8 cellular contexts compared by ENCODE assay signal in the genomic region with DNA sequence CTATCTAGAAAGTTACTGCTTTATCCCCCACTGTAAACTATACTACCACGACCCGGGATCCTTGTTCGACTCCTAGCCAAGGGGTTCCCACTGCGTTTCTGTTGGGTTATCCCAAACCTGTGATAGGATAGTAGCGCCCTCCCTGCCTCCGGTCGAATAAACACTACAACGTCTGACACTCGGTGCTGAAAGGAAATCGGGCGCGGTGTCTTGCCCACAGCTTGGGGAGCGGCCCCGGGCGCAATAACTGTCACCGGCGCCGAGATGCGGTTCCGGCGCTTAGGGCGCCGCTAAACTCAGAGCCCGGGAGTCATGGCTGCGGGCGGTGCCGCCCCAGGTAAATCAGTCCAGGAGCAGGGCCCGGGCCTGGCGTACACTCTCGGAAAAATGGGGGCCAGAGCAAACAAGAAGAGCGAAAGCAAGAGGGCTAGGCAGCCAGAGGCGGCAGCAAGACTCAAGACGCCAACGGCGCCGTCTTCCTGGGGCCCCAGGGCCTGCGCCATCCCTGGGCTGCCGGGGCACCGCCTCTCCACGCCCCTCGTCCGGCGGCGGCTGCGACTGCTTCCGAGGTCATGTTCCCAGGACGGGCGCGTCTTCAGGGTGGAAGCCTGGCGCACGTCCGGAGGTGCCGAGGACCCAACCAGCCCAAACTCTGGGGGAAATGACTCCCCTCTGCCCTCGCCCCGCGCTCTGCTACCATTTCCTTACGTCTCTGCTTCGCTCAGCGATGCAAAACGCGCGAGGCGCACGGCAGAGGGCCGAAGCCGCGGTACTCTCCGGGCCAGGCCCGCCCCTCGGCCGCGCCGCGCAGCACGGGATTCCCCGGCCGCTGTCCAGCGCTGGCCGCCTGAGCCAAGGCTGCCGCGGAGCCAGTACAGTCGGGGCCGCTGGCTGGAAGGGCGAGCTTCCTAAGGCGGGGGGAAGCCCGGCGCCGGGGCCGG. TPM values are rescaled to one million over a fixed set of nuclear protein-coding genes. Genes with fewer than 3 reads are reported as not detected.
DNase-seq lines count a peak whose midpoint lies in the region; ATAC-seq and TF ChIP-seq lines count a peak whose summit lies in the region.

A gene (plus strand): TSS at position 575 of the 941 bp plus-strand sequence. CDS start 87 bp downstream, at position 662.

- WGBS in liver, result under 1% methylated on average over 89 of the region's 89 CpGs

- peaks cover 17% of the 10 kb centered on the region for H3K4me1 Mint-ChIP-seq in dendritic cell treated with granulocyte-macrophage colony-stimulating factor and Interleukin-4, amounts not matched to agents 40 ng/mL and 50 ng/mL, for 4 days (ENCODE audit: low read depth)

- peak within 1 kb of the TSS; percentile 30 to 60 for H3K9ac ChIP-seq in liver (ENCODE audit: low read depth in 1 of 2, low read length in 2 of 2)

- ATAC-seq in GM18867 (IDR thresholded peaks at IDR 0.05; ENCODE audit: unreplicated experiment), result peak; percentile 90
- peak; percentile 70 for ATAC-seq in HG03103 (IDR thresholded peaks at IDR 0.05; ENCODE audit: low read depth, unreplicated experiment)

- peak; percentile 90 for DNase-seq in AG08396 (ENCODE audit: low spot score)
- DNase-seq in NCI-H524 (lab: John Stamatoyannopoulos, UW), result peak; percentile 73 to 78
- DNase-seq in activated CD4-positive, alpha-beta T cell treated with anti-CD3 and anti-CD28 coated beads, Interleukin-2, amount 50 U/mL, for 1 hour, result peak; percentile 79
- DNase-seq in stimulated activated CD4-positive, alpha-beta T cell treated with anti-CD3 and anti-CD28 coated beads, Interleukin-4, amount 100 ng/mL, for 4 hours, result peak; percentile 74 to 80

- H3K4me3 ChIP-seq in liver (ENCODE audit: low read depth in 1 of 3, low read length in 3 of 3), result peak within 1 kb of the TSS; percentile 88 to 99 (median 94)

- H3K4me3 Mint-ChIP-seq in dendritic cell treated with granulocyte-macrophage colony-stimulating factor and Interleukin-4, amounts not matched to agents 40 ng/mL and 50 ng/mL, for 4 days, result peak within 1 kb of the TSS; percentile 90

- no peaks in the 10 kb centered on the region for H3K9me3 ChIP-seq in liver (ENCODE audit: control insufficient read depth in 4 of 4, low read length in 3 of 4)

- H3K4me1 ChIP-seq in liver (ENCODE audit: control insufficient read depth in 4 of 4, insufficient read depth in 4 of 4, low read length in 3 of 4), result peaks cover 4 to 13% (median 10%) of the 10 kb centered on the region in 4 donors

- H3K27me3 Mint-ChIP-seq in dendritic cell treated with granulocyte-macrophage colony-stimulating factor and Interleukin-4, amounts not matched to agents 40 ng/mL and 50 ng/mL, for 4 days, result no peaks in the 10 kb centered on the region

- TF ChIP-seq CTCF in liver (IDR thresholded peaks at IDR 0.05; ENCODE audit: low read depth, low read length, missing input control), result no peak

- intact Hi-C loops in dendritic cell treated with granulocyte-macrophage colony-stimulating factor and Interleukin-4, amounts not matched to agents 40 ng/mL and 50 ng/mL, for 4 days (cut with micrococcal nuclease), result no loop called here

- peaks cover 0 to 14% (median 7%) of the 10 kb centered on the region in 4 donors for H3K36me3 ChIP-seq in liver (ENCODE audit: control insufficient read depth in 4 of 4, insufficient read depth in 3 of 4, low read depth in 1 of 4, low read length in 3 of 4)

- peaks cover 28% of the 10 kb centered on the region for H3K36me3 Mint-ChIP-seq in dendritic cell treated with granulocyte-macrophage colony-stimulating factor and Interleukin-4, amounts not matched to agents 40 ng/mL and 50 ng/mL, for 4 days (ENCODE audit: low read depth)

- no peaks in the 10 kb centered on the region for H3K9me3 Mint-ChIP-seq in dendritic cell treated with granulocyte-macrophage colony-stimulating factor and Interleukin-4, amounts not matched to agents 40 ng/mL and 50 ng/mL, for 4 days

- H3K27ac ChIP-seq in liver (ENCODE audit: low read depth in 1 of 2, low read length in 2 of 2), result peak within 1 kb of the TSS; percentile 88 to 95

- peak within 1 kb of the TSS; percentile 98 for H3K27ac Mint-ChIP-seq in dendritic cell treated with granulocyte-macrophage colony-stimulating factor and Interleukin-4, amounts not matched to agents 40 ng/mL and 50 ng/mL, for 4 days

- H3K27me3 ChIP-seq in liver (ENCODE audit: control insufficient read depth in 4 of 4, insufficient read depth in 4 of 4, low read length in 3 of 4), result no peaks in the 10 kb centered on the region

- TF ChIP-seq RAD21 in liver (IDR thresholded peaks at IDR 0.05), result no peak

TF ChIP-seq in liver, 16 proteins besides CTCF, POLR2A, EP300 and RAD21:
- TF ChIP-seq EGR1 (IDR thresholded peaks at IDR 0.05; ENCODE audit: low read depth in 2 of 2) (no peak), FOXA2 (IDR thresholded peaks at IDR 0.05) (peak; percentile 6), HNF4G (IDR thresholded peaks at IDR 0.05) (no peak), TAF1 (conservative IDR thresholded peaks at IDR 0.05) (no peak), NR2F2 (IDR thresholded peaks at IDR 0.05) (no peak), SP1 (IDR thresholded peaks at IDR 0.05) (peak; percentile 25), JUND (IDR thresholded peaks at IDR 0.05) (no peak), FOXA1 (IDR thresholded peaks at IDR 0.05) (no peak), GABPA (IDR thresholded peaks at IDR 0.05 in 1 of 2, conservative IDR thresholded peaks at IDR 0.05 in 1 of 2) (peak; percentile 45 to 88), YY1 (IDR thresholded peaks at IDR 0.05) (peak; percentile 92), HNF4A (conservative IDR thresholded peaks at IDR 0.05) (no peak), RXRA (IDR thresholded peaks at IDR 0.05) (no peak)
- TF ChIP-seq, protein P1, sequence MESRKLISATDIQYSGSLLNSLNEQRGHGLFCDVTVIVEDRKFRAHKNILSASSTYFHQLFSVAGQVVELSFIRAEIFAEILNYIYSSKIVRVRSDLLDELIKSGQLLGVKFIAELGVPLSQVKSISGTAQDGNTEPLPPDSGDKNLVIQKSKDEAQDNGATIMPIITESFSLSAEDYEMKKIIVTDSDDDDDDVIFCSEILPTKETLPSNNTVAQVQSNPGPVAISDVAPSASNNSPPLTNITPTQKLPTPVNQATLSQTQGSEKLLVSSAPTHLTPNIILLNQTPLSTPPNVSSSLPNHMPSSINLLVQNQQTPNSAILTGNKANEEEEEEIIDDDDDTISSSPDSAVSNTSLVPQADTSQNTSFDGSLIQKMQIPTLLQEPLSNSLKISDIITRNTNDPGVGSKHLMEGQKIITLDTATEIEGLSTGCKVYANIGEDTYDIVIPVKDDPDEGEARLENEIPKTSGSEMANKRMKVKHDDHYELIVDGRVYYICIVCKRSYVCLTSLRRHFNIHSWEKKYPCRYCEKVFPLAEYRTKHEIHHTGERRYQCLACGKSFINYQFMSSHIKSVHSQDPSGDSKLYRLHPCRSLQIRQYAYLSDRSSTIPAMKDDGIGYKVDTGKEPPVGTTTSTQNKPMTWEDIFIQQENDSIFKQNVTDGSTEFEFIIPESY (IDR thresholded peaks at IDR 0.05), result no peak
- TF ChIP-seq, protein P2, sequence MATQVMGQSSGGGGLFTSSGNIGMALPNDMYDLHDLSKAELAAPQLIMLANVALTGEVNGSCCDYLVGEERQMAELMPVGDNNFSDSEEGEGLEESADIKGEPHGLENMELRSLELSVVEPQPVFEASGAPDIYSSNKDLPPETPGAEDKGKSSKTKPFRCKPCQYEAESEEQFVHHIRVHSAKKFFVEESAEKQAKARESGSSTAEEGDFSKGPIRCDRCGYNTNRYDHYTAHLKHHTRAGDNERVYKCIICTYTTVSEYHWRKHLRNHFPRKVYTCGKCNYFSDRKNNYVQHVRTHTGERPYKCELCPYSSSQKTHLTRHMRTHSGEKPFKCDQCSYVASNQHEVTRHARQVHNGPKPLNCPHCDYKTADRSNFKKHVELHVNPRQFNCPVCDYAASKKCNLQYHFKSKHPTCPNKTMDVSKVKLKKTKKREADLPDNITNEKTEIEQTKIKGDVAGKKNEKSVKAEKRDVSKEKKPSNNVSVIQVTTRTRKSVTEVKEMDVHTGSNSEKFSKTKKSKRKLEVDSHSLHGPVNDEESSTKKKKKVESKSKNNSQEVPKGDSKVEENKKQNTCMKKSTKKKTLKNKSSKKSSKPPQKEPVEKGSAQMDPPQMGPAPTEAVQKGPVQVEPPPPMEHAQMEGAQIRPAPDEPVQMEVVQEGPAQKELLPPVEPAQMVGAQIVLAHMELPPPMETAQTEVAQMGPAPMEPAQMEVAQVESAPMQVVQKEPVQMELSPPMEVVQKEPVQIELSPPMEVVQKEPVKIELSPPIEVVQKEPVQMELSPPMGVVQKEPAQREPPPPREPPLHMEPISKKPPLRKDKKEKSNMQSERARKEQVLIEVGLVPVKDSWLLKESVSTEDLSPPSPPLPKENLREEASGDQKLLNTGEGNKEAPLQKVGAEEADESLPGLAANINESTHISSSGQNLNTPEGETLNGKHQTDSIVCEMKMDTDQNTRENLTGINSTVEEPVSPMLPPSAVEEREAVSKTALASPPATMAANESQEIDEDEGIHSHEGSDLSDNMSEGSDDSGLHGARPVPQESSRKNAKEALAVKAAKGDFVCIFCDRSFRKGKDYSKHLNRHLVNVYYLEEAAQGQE (IDR thresholded peaks at IDR 0.05), result peak; percentile 97
- TF ChIP-seq, protein P3, sequence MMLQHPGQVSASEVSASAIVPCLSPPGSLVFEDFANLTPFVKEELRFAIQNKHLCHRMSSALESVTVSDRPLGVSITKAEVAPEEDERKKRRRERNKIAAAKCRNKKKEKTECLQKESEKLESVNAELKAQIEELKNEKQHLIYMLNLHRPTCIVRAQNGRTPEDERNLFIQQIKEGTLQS (IDR thresholded peaks at IDR 0.05), result no peak
- TF ChIP-seq, protein P4, sequence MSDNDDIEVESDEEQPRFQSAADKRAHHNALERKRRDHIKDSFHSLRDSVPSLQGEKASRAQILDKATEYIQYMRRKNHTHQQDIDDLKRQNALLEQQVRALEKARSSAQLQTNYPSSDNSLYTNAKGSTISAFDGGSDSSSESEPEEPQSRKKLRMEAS (IDR thresholded peaks at IDR 0.05), result no peak

RNA-seq across cellular contexts. Expression of the gene that starts here (rescaled TPM):
- total RNA-seq in liver, result 10 to 100 TPM; 12.8 to 58.7 TPM
- polyA plus RNA-seq in liver, result 10 to 100 TPM; 28.6 to 41.6 TPM

Comparison
In these comparisons a context has a peak if more than half of its experiments do, and no peak if none do; other contexts are left out.
1. Peak in every context shown above with its lines: DNase-seq, ATAC-seq, H3K4me3 ChIP-seq and H3K27ac ChIP-seq.